Comparison of ENCODE assay signal across 16 cellular contexts in genomic region chr16:75919664-75920063, GRCh38.
DNase-seq lines count a peak whose midpoint lies in the region; ATAC-seq and TF ChIP-seq lines count a peak whose summit lies in the region.
"Had no signal": no experiment of that assay in that cellular context is flagged by ENCODE, and none has a peak within 500 bp of the region (broad histone marks: within the 10 kb centered on the region; RNA-seq: fewer than 3 reads in every experiment).

No MANE protein-coding gene starts in this region.

- POLR2A ChIA-PET in GM10248 (lab: Yijun Ruan, JAX): no interaction called here

- CTCF ChIA-PET in GM10248 (lab: Yijun Ruan, JAX): no interaction called here

- ATAC-seq in GM21381 (IDR thresholded peaks at IDR 0.05; ENCODE audit: unreplicated experiment): no peak
- ATAC-seq: A549, PC-3 had no signal

- in situ Hi-C loops in astrocyte of the spinal cord (cut with HindIII; ENCODE audit: low sequenced_read_pairs): no loop called here

- DNase-seq in LHCN-M2 (ENCODE audit: low read depth) (peak; percentile 50), astrocyte of the spinal cord (ENCODE audit: low read depth, low spot score) (peak; percentile 35), fibroblast of the conjunctiva (ENCODE audit: low read depth) (peak; percentile 18), pons (ENCODE audit: low spot score) (peak; percentile 36), SKM-1 treated with dmso at 0.1 percent for 144 hours (lab: John Stamatoyannopoulos, UW; ENCODE audit: unreplicated experiment) (no peak), NOMO-1 treated with DMSO at 0.1 percent for 48 hours (lab: John Stamatoyannopoulos, UW; ENCODE audit: unreplicated experiment) (no peak), GM10248 (ENCODE audit: extremely low spot score) (no peak)
- DNase-seq: Calu3, DMS79, GOT3, NCI-H1048, NCI-H2107, NCI-H345, PC-3 had no signal

- no peak for TF ChIP-seq CTCF in astrocyte of the spinal cord (IDR thresholded peaks at IDR 0.05; ENCODE audit: low read depth, low read length)
- TF ChIP-seq CTCF in GM10248 (IDR thresholded peaks at IDR 0.05; ENCODE audit: control extremely low read depth, extremely low read depth, low read depth, missing control alignments): no peak

- H3K4me3 ChIP-seq in astrocyte of the spinal cord (ENCODE audit: low read depth, low read length): no peak overlapping the region
- H3K4me3 ChIP-seq: A549 had no signal

Comparison
In these comparisons a context has a peak if more than half of its experiments do, and no peak if none do; other contexts are left out.
1. DNase-seq: peak in LHCN-M2 (single experiment), astrocyte of the spinal cord (single experiment), fibroblast of the conjunctiva (single experiment) and pons (single experiment); none in SKM-1 treated with dmso at 0.1 percent for 144 hours (single experiment), NOMO-1 treated with DMSO at 0.1 percent for 48 hours (single experiment) and GM10248 (single experiment).